In the genomic region with DNA sequence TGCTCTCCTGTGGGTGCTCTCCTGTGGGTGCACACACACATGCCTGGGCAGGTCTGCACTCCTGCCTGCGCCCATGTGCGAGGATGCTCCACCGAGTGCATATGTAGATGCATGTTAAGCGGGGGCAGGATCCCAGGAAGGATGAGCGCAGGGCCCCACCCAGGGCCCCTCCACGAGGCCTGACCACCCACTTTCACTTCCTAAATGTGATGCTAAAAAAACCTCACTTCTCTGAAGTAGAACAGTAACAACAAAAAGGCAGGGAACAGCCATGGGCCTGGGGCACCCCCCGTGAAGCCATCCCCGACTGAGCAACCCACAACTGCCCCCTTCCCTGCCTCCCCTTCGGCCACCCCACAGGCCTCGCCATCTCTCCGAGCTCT, we compare ENCODE assay signal across 14 cellular contexts. TPM values are rescaled to one million over a fixed set of nuclear protein-coding genes. Genes with fewer than 3 reads are reported as not detected.
A peak's percentile ranks its signal among the peaks of the same experiment; 100 is the strongest.
DNase-seq lines count a peak whose midpoint lies in the region; ATAC-seq, FAIRE-seq and TF ChIP-seq lines count a peak whose summit lies in the region.
"Had no signal": no experiment of that assay in that cellular context is flagged by ENCODE, and none has a peak within 500 bp of the region (broad histone marks: within the 10 kb centered on the region; RNA-seq: fewer than 3 reads in every experiment).

No MANE protein-coding gene starts in this region.

- H3K4me1 Mint-ChIP-seq in IgD-negative memory B cell (peaks cover 42 to 60% (median 57%) of the 10 kb centered on the region in 3 donors), endodermal cell (no peaks in the 10 kb centered on the region), Calu3 (ENCODE audit: low read depth, unreplicated experiment) (no peaks in the 10 kb centered on the region)
- H3K4me1 Mint-ChIP-seq: activated T-helper 17 cell treated with anti-CD3 and anti-CD28 coated beads, Interleukin-2, amount 50 U/mL, for 72 hours had no signal

- H3K27ac Mint-ChIP-seq in IgD-negative memory B cell: peak overlapping the region; percentile 83 to 98 (median 95)
- no peak overlapping the region for H3K27ac Mint-ChIP-seq in endodermal cell
- H3K27ac Mint-ChIP-seq in Calu3 (ENCODE audit: unreplicated experiment): no peak overlapping the region
- H3K27ac Mint-ChIP-seq: activated T-helper 17 cell treated with anti-CD3 and anti-CD28 coated beads, Interleukin-2, amount 50 U/mL, for 72 hours had no signal

- H3K9me3 Mint-ChIP-seq in IgD-negative memory B cell: no peaks in the 10 kb centered on the region
- H3K9me3 Mint-ChIP-seq in endodermal cell: no peaks in the 10 kb centered on the region
- H3K9me3 Mint-ChIP-seq in Calu3 (ENCODE audit: low read depth, unreplicated experiment): no peaks in the 10 kb centered on the region
- H3K9me3 Mint-ChIP-seq: activated T-helper 17 cell treated with anti-CD3 and anti-CD28 coated beads, Interleukin-2, amount 50 U/mL, for 72 hours had no signal

- DNase-seq in CD1c-positive myeloid dendritic cell (ENCODE audit: extremely low spot score) (peak; percentile 73), GM19239 (ENCODE audit: insufficient read length, low spot score) (peak; percentile 59), endodermal cell (no peak), omental fat pad (ENCODE audit: low spot score) (no peak), NCI-H2196 treated with DMSO at 0.1 percent for 48 hours (lab: John Stamatoyannopoulos, UW; ENCODE audit: unreplicated experiment) (no peak), Calu3 (no peak)
- DNase-seq: activated CD4-positive, alpha-beta T cell treated with anti-CD3 and anti-CD28 coated beads for 48 hours; body of pancreas; left colon; MG63 had no signal

- CTCF ChIA-PET in Calu3 (lab: Charles Lee): no interaction called here

- ATAC-seq in omental fat pad (ENCODE audit: low FRiP score) (no peak), HG03565 (IDR thresholded peaks at IDR 0.05; ENCODE audit: unreplicated experiment) (no peak)
- ATAC-seq: activated T-helper 17 cell treated with anti-CD3 and anti-CD28 coated beads, Interleukin-2, amount 50 U/mL, for 72 hours; body of pancreas; left colon had no signal

- H3K9me3 ChIP-seq in endodermal cell (ENCODE audit: control insufficient read depth, low read length): no peaks in the 10 kb centered on the region
- H3K9me3 ChIP-seq: body of pancreas, MG63 had no signal

- H3K4me1 ChIP-seq in endodermal cell (ENCODE audit: control insufficient read depth, insufficient read depth, low read length): no peaks in the 10 kb centered on the region

- H3K27me3 Mint-ChIP-seq in IgD-negative memory B cell: no peaks in the 10 kb centered on the region
- H3K27me3 Mint-ChIP-seq in endodermal cell (ENCODE audit: insufficient read depth): no peaks in the 10 kb centered on the region
- no peaks in the 10 kb centered on the region for H3K27me3 Mint-ChIP-seq in Calu3 (ENCODE audit: unreplicated experiment)
- H3K27me3 Mint-ChIP-seq: activated T-helper 17 cell treated with anti-CD3 and anti-CD28 coated beads, Interleukin-2, amount 50 U/mL, for 72 hours had no signal

- intact Hi-C loops in Calu3 (cut with micrococcal nuclease; ENCODE audit: unreplicated experiment): no loop called here

- H3K27ac ChIP-seq in endodermal cell (ENCODE audit: low read depth, low read length): peak overlapping the region; percentile 38
- H3K27ac ChIP-seq: body of pancreas had no signal

- H3K27me3 ChIP-seq in endodermal cell (ENCODE audit: control insufficient read depth, insufficient read depth, low read length, poor library complexity, severe bottlenecking): no peaks in the 10 kb centered on the region
- H3K27me3 ChIP-seq: body of pancreas, MG63 had no signal

- peak; percentile 84 for FAIRE-seq in GM19239 (lab: Jason Lieb, UNC)

- 91 to 94% methylated on average over 6 to 11 of the region's 11 CpGs for WGBS in endodermal cell (ENCODE audit: insufficient coverage in 1 of 2, insufficient read length in 1 of 2), 2 experiments

- H3K36me3 ChIP-seq in endodermal cell (ENCODE audit: control insufficient read depth, insufficient read depth, low read length): peaks cover 19% of the 10 kb centered on the region
- H3K36me3 ChIP-seq: MG63 had no signal

- no peak overlapping the region for H3K4me3 ChIP-seq in endodermal cell (ENCODE audit: low read length)
- H3K4me3 ChIP-seq: body of pancreas, MG63, smooth muscle cell had no signal

- H3K36me3 Mint-ChIP-seq in IgD-negative memory B cell (peaks cover 5% of the 10 kb centered on the region), endodermal cell (ENCODE audit: low read depth) (peaks cover 18% of the 10 kb centered on the region), Calu3 (ENCODE audit: insufficient read depth, unreplicated experiment) (peaks cover 21% of the 10 kb centered on the region)

- BruUV-seq in Calu3 (replicated peaks; lab: Mats Ljungman, UMichigan): no TSS peak

- H3K4me3 Mint-ChIP-seq in IgD-negative memory B cell (peak overlapping the region; percentile 48 to 94 (median 82)), endodermal cell (no peak overlapping the region), Calu3 (ENCODE audit: low read depth, unreplicated experiment) (no peak overlapping the region)
- H3K4me3 Mint-ChIP-seq: activated T-helper 17 cell treated with anti-CD3 and anti-CD28 coated beads, Interleukin-2, amount 50 U/mL, for 72 hours had no signal

- TF ChIP-seq CTCF in endodermal cell (conservative IDR thresholded peaks at IDR 0.05) (no peak), omental fat pad (IDR thresholded peaks at IDR 0.05) (no peak), Calu3 (IDR thresholded peaks at IDR 0.05; ENCODE audit: unreplicated experiment) (no peak)

- H3K9ac ChIP-seq in endodermal cell (ENCODE audit: extremely low read depth, low read length, poor library complexity, severe bottlenecking): no peak overlapping the region

RNA-seq across cellular contexts. Expression of gene SARDH, which starts 48.2 kb away (rescaled TPM):
- polyA plus RNA-seq in IgD-negative memory B cell: 0.30 TPM
- total RNA-seq in endodermal cell (10 to 100 TPM in 1 of 2 donors, 1 to 10 TPM in 1; 8.4 to 11.2 TPM), omental fat pad (1 to 10 TPM in 3 of 4 donors, under 1 TPM in 1; 0.56 to 6.9 (median 1.8) TPM), Calu3 (2022) (0.12 TPM in 1 of 2 replicates, not detected in the other)
- 6.2 TPM for polyA plus RNA-seq in endodermal cell (2013, experiment 1 of 2)
- 6.1 TPM for polyA plus RNA-seq in endodermal cell (2013, experiment 2 of 2)

Comparison
In these comparisons a context has a peak if more than half of its experiments do, and no peak if none do; other contexts are left out.
1. DNase-seq: peak in CD1c-positive myeloid dendritic cell (single experiment) and GM19239 (single experiment); none in endodermal cell (single experiment), omental fat pad (single experiment), NCI-H2196 treated with DMSO at 0.1 percent for 48 hours (single experiment) and Calu3 (single experiment).
2. H3K27ac Mint-ChIP-seq: peak in IgD-negative memory B cell (3 of 3); none in endodermal cell (single experiment) and Calu3 (single experiment).
3. H3K4me3 Mint-ChIP-seq: peak in IgD-negative memory B cell (4 of 4); none in endodermal cell (single experiment) and Calu3 (single experiment).